ENCODE assay signal across 1 cellular context in genomic region chr10:124347956-124348355, GRCh38.
TF ChIP-seq lines count a peak whose summit lies in the region.

No MANE protein-coding gene starts in this region.

TF ChIP-seq in SK-N-SH, 30 proteins besides CTCF, POLR2A, EP300 and RAD21:
- TF ChIP-seq ELF1 (IDR thresholded peaks at IDR 0.05) (no peak), IRF3 (IDR thresholded peaks at IDR 0.05; ENCODE audit: low read depth, low read length) (no peak), FOXM1 (IDR thresholded peaks at IDR 0.05; ENCODE audit: low read depth) (no peak), MEF2A (IDR thresholded peaks at IDR 0.05; ENCODE audit: borderline replicate concordance, low read depth) (no peak), EZH2phosphoT487 (IDR thresholded peaks at IDR 0.05; ENCODE audit: borderline replicate concordance, low read depth) (no peak), YY1 (IDR thresholded peaks at IDR 0.05; ENCODE audit: low read depth) (no peak), SIN3A (IDR thresholded peaks at IDR 0.05; ENCODE audit: borderline replicate concordance, low read depth, low read length) (no peak), FOSL2 (IDR thresholded peaks at IDR 0.05; ENCODE audit: borderline replicate concordance, low read depth) (no peak), REST (IDR thresholded peaks at IDR 0.05; ENCODE audit: low read depth, low read length) (no peak), USF2 (IDR thresholded peaks at IDR 0.05; ENCODE audit: borderline replicate concordance, low read depth, low read length) (no peak), ZBTB33 (IDR thresholded peaks at IDR 0.05; ENCODE audit: borderline replicate concordance, low read depth) (no peak), POLR2AphosphoS5 (IDR thresholded peaks at IDR 0.05; ENCODE audit: low read depth, low read length) (no peak), TEAD4 (IDR thresholded peaks at IDR 0.05; ENCODE audit: borderline replicate concordance, insufficient read depth) (no peak), GABPA (IDR thresholded peaks at IDR 0.05; ENCODE audit: low read depth) (no peak), NFIC (IDR thresholded peaks at IDR 0.05; ENCODE audit: borderline replicate concordance) (no peak), USF1 (IDR thresholded peaks at IDR 0.05; ENCODE audit: borderline replicate concordance, low read depth) (no peak)
